Comparison of ENCODE assay signal across 14 cellular contexts in genomic region chr2:31107588-31108300, GRCh38. TPM values are rescaled to one million over a fixed set of nuclear protein-coding genes. Genes with fewer than 3 reads are reported as not detected.
DNase-seq lines count a peak whose midpoint lies in the region; TF ChIP-seq lines count a peak whose summit lies in the region.
"Had no signal": no experiment of that assay in that cellular context is flagged by ENCODE, and none has a peak within 500 bp of the region (broad histone marks: within the 10 kb centered on the region; RNA-seq: fewer than 3 reads in every experiment).

No MANE protein-coding gene starts in this region.

- peak; percentile 4 to 59 for DNase-seq in cardiac muscle cell (ENCODE audit: low read depth in 1 of 2, low spot score in 1 of 2)
- no peak for DNase-seq in left ventricle myocardium inferior
- DNase-seq in RWPE1 (ENCODE audit: low spot score) = peak; percentile 14
- DNase-seq in fibroblast of peridontal ligament (ENCODE audit: extremely low read depth) = peak; percentile 9
- DNase-seq in renal cortical epithelial cell (ENCODE audit: low read depth) = peak; percentile 49
- DNase-seq in central memory CD4-positive, alpha-beta T cell = no peak
- no peak for DNase-seq in SKM-1 (lab: John Stamatoyannopoulos, UW; ENCODE audit: unreplicated experiment)
- no peak for DNase-seq in DMS153 treated with DMSO at 0.1 percent for 48 hours (lab: John Stamatoyannopoulos, UW; ENCODE audit: unreplicated experiment)
- DNase-seq: activated CD4-positive, alpha-beta T cell treated with anti-CD3 and anti-CD28 coated beads, Interleukin-2, amount 10 ng/mL, durations not matched to agents 24 days and 14 days; activated naive CD8-positive, alpha-beta T cell treated with anti-CD3 and anti-CD28 coated beads for 36 hours; CD8-positive, alpha-beta memory T cell; heart left ventricle; left cardiac atrium had no signal

- H3K4me3 ChIP-seq in cardiac muscle cell (no peak overlapping the region), left ventricle myocardium inferior (no peak overlapping the region)
- H3K4me3 ChIP-seq: heart left ventricle had no signal

- H3K9me3 ChIP-seq in cardiac muscle cell (ENCODE audit: low read depth) = no peaks in the 10 kb centered on the region
- H3K9me3 ChIP-seq in left ventricle myocardium inferior (replicated peaks) = no peaks in the 10 kb centered on the region
- H3K9me3 ChIP-seq: heart left ventricle had no signal

- CTCF ChIA-PET in RWPE1 (lab: Yijun Ruan, JAX) = interaction anchor here (0.5 kb wide), 1 partner anchor 951 kb away, joined by 3 read pairs; no protein-coding TSS in a partner anchor

- no peak overlapping the region for H3K27ac ChIP-seq in cardiac muscle cell
- H3K27ac ChIP-seq in left ventricle myocardium inferior (replicated peaks) = no peak overlapping the region
- H3K27ac ChIP-seq in RWPE1 = no peak overlapping the region
- H3K27ac ChIP-seq: heart left ventricle had no signal

- TF ChIP-seq CTCF in cardiac muscle cell (IDR thresholded peaks at IDR 0.05; ENCODE audit: low read depth, low read length) = no peak
- no peak for TF ChIP-seq CTCF in left ventricle myocardium inferior (IDR thresholded peaks at IDR 0.05; ENCODE audit: borderline replicate concordance)
- TF ChIP-seq CTCF in RWPE1 (conservative IDR thresholded peaks at IDR 0.05; ENCODE audit: low read depth) = no peak

- H3K4me1 ChIP-seq in cardiac muscle cell (ENCODE audit: low read depth) (no peaks in the 10 kb centered on the region), left ventricle myocardium inferior (no peaks in the 10 kb centered on the region)
- H3K4me1 ChIP-seq: heart left ventricle had no signal

- intact Hi-C loops in left ventricle myocardium inferior (cut with micrococcal nuclease) = no loop called here

- POLR2A ChIA-PET in RWPE1 (lab: Yijun Ruan, JAX; ENCODE audit: low non-redundant PET) = no interaction called here

- no peaks in the 10 kb centered on the region for H3K27me3 ChIP-seq in cardiac muscle cell
- H3K27me3 ChIP-seq in left ventricle myocardium inferior (ENCODE audit: low read depth) = peaks cover 29% of the 10 kb centered on the region

- H3K36me3 ChIP-seq in cardiac muscle cell = no peaks in the 10 kb centered on the region
- no peaks in the 10 kb centered on the region for H3K36me3 ChIP-seq in left ventricle myocardium inferior
- H3K36me3 ChIP-seq: heart left ventricle had no signal

RNA-seq across cellular contexts. Expression of gene GALNT14, which starts 30.5 kb away (rescaled TPM):
- total RNA-seq in cardiac muscle cell = 1.1 and 1.2 TPM in 2 replicates
- 0.84 TPM in 1 of 2 replicates, not detected in the other for polyA plus RNA-seq in cardiac muscle cell
- total RNA-seq in left ventricle myocardium inferior = 0.14 TPM
- 93.3 and 151 TPM in 2 replicates for total RNA-seq in renal cortical epithelial cell
- total RNA-seq: pulmonary artery endothelial cell had no signal
- polyA plus RNA-seq: CD8-positive, alpha-beta memory T cell had no signal

Comparison
In these comparisons a context has a peak if more than half of its experiments do, and no peak if none do; other contexts are left out.
1. DNase-seq: peak in cardiac muscle cell (2 of 2), RWPE1 (single experiment), fibroblast of peridontal ligament (single experiment) and renal cortical epithelial cell (single experiment); none in left ventricle myocardium inferior (single experiment), central memory CD4-positive, alpha-beta T cell (single experiment), SKM-1 (single experiment) and DMS153 treated with DMSO at 0.1 percent for 48 hours (single experiment).
2. RNA of gene GALNT14, which starts 30.5 kb away (total RNA-seq): 93.3 to 151 TPM in renal cortical epithelial cell; 1.1 to 1.2 TPM in cardiac muscle cell and 0.14 TPM in left ventricle myocardium inferior (single experiment); every median in the first group is over 10 times any median in the second.